ENCODE assay signal across 15 cellular contexts in genomic region chr10:71634531-71635164, GRCh38.
A peak's percentile ranks its signal among the peaks of the same experiment; 100 is the strongest.
DNase-seq lines count a peak whose midpoint lies in the region; ATAC-seq and TF ChIP-seq lines count a peak whose summit lies in the region.
"Had no signal": no experiment of that assay in that cellular context is flagged by ENCODE, and none has a peak within 500 bp of the region (broad histone marks: within the 10 kb centered on the region; RNA-seq: fewer than 3 reads in every experiment).

No MANE protein-coding gene starts in this region.

- TF ChIP-seq CTCF in endothelial cell (IDR thresholded peaks at IDR 0.05; ENCODE audit: unreplicated experiment): no peak
- no peak for TF ChIP-seq CTCF in neural progenitor cell (IDR thresholded peaks at IDR 0.05)

- peaks cover 82% of the 10 kb centered on the region for H3F3A ChIP-seq in neural progenitor cell (ENCODE audit: low read depth)

- no peaks in the 10 kb centered on the region for H3K9me3 ChIP-seq in BLaER1 treated with 17β-estradiol and CSF1 and Interleukin-3, amounts not matched to agents 10 nM and 100 nM (replicated peaks in 1 of 11)
- no peaks in the 10 kb centered on the region for H3K9me3 ChIP-seq in neural progenitor cell (ENCODE audit: low read depth)
- H3K9me3 ChIP-seq: MG63, suprapubic skin had no signal

- H3K79me2 ChIP-seq in neural progenitor cell (ENCODE audit: low read depth): no peaks in the 10 kb centered on the region

- H3K4me3 ChIP-seq in BLaER1 treated with 17β-estradiol and CSF1 and Interleukin-3, amounts not matched to agents 10 nM and 100 nM: no peak overlapping the region
- no peak overlapping the region for H3K4me3 ChIP-seq in neural progenitor cell
- H3K4me3 ChIP-seq: GM12878, lung, MG63, suprapubic skin had no signal

- H3K9ac ChIP-seq in BLaER1 treated with 17β-estradiol and CSF1 and Interleukin-3, amounts not matched to agents 10 nM and 100 nM: no peak overlapping the region
- H3K9ac ChIP-seq in neural progenitor cell: no peak overlapping the region

- ATAC-seq in activated CD4-positive, alpha-beta T cell treated with anti-CD3 and anti-CD28 coated beads for 36 hours: no peak
- ATAC-seq: GM12878 had no signal

- H3K9me3 Mint-ChIP-seq in endothelial cell (ENCODE audit: unreplicated experiment) (no peaks in the 10 kb centered on the region), neural progenitor cell (no peaks in the 10 kb centered on the region)
- no peaks in the 10 kb centered on the region for H3K9me3 Mint-ChIP-seq in activated CD4-positive, alpha-beta T cell treated with anti-CD3 and anti-CD28 coated beads for 36 hours (ENCODE audit: low read depth)

- CTCF ChIA-PET in activated CD4-positive, alpha-beta T cell treated with anti-CD3 and anti-CD28 coated beads for 36 hours (lab: Charles Lee): interaction anchor here (0.8 kb wide), 1 partner anchor 12 kb away, joined by 3 read pairs; no protein-coding TSS in a partner anchor

- H3K27ac Mint-ChIP-seq in endothelial cell (ENCODE audit: unreplicated experiment): peak overlapping the region; percentile 48
- H3K27ac Mint-ChIP-seq in neural progenitor cell: no peak overlapping the region
- no peak overlapping the region for H3K27ac Mint-ChIP-seq in activated CD4-positive, alpha-beta T cell treated with anti-CD3 and anti-CD28 coated beads for 36 hours
- H3K27ac Mint-ChIP-seq: B cell had no signal

- H3K4me3 Mint-ChIP-seq in endothelial cell (ENCODE audit: unreplicated experiment) (no peak overlapping the region), neural progenitor cell (no peak overlapping the region)
- H3K4me3 Mint-ChIP-seq in activated CD4-positive, alpha-beta T cell treated with anti-CD3 and anti-CD28 coated beads for 36 hours: no peak overlapping the region
- H3K4me3 Mint-ChIP-seq: B cell had no signal

- peaks cover 50 to 58% (median 54%) of the 10 kb centered on the region in 10 experiments for H3K4me1 ChIP-seq in BLaER1 treated with 17β-estradiol and CSF1 and Interleukin-3, amounts not matched to agents 10 nM and 100 nM
- H3K4me1 ChIP-seq in neural progenitor cell: peaks cover 87% of the 10 kb centered on the region
- H3K4me1 ChIP-seq: suprapubic skin had no signal

- no peak overlapping the region for H3K27ac ChIP-seq in BLaER1 treated with 17β-estradiol and CSF1 and Interleukin-3, amounts not matched to agents 10 nM and 100 nM
- H3K27ac ChIP-seq in neural progenitor cell: no peak overlapping the region
- H3K27ac ChIP-seq: suprapubic skin had no signal

- H3K27me3 Mint-ChIP-seq in endothelial cell (ENCODE audit: unreplicated experiment) (peaks cover 13% of the 10 kb centered on the region), neural progenitor cell (ENCODE audit: insufficient read depth, low read depth) (peaks cover 21% of the 10 kb centered on the region)
- no peaks in the 10 kb centered on the region for H3K27me3 Mint-ChIP-seq in activated CD4-positive, alpha-beta T cell treated with anti-CD3 and anti-CD28 coated beads for 36 hours

- no peak overlapping the region for H2AFZ ChIP-seq in neural progenitor cell (replicated peaks)

- peaks cover 0 to 9% (median 0%) of the 10 kb centered on the region in 11 experiments; a peak in 2 of 22 replicates for H3K27me3 ChIP-seq in BLaER1 treated with 17β-estradiol and CSF1 and Interleukin-3, amounts not matched to agents 10 nM and 100 nM
- H3K27me3 ChIP-seq in neural progenitor cell: no peaks in the 10 kb centered on the region
- H3K27me3 ChIP-seq: MG63, suprapubic skin had no signal

- H3K4me1 Mint-ChIP-seq in endothelial cell (ENCODE audit: unreplicated experiment) (peaks cover 3% of the 10 kb centered on the region), neural progenitor cell (peaks cover 81% of the 10 kb centered on the region)
- peaks cover 4% of the 10 kb centered on the region for H3K4me1 Mint-ChIP-seq in activated CD4-positive, alpha-beta T cell treated with anti-CD3 and anti-CD28 coated beads for 36 hours

- intact Hi-C loops in activated CD4-positive, alpha-beta T cell treated with anti-CD3 and anti-CD28 coated beads for 36 hours (cut with DNase I, micrococcal nuclease): no loop called here

- no peaks in the 10 kb centered on the region for H3K36me3 Mint-ChIP-seq in endothelial cell (ENCODE audit: low read depth, unreplicated experiment)
- no peaks in the 10 kb centered on the region for H3K36me3 Mint-ChIP-seq in neural progenitor cell
- no peaks in the 10 kb centered on the region for H3K36me3 Mint-ChIP-seq in activated CD4-positive, alpha-beta T cell treated with anti-CD3 and anti-CD28 coated beads for 36 hours (ENCODE audit: low read depth)

- peak; percentile 68 for DNase-seq in NCI-H69 (lab: John Stamatoyannopoulos, UW)
- DNase-seq in endothelial cell (ENCODE audit: low spot score): no peak
- DNase-seq in neural progenitor cell (ENCODE audit: low spot score): no peak
- no peak for DNase-seq in germinal center (ENCODE audit: low spot score)
- DNase-seq in SKM-1 (lab: John Stamatoyannopoulos, UW; ENCODE audit: unreplicated experiment): no peak
- DNase-seq in activated CD4-positive, alpha-beta T cell treated with anti-CD3 and anti-CD28 coated beads for 36 hours: no peak
- DNase-seq in kidney tubule cell (ENCODE audit: low spot score): no peak
- DNase-seq: EL; MG63; stimulated activated CD4-positive, alpha-beta T cell treated with anti-CD3 and anti-CD28 coated beads, Interleukin-12 subunit alpha, Interleukin-12 subunit beta, amount 100 ng/mL, for 4 hours had no signal

- peak overlapping the region; percentile 30 to 88 (median 57); a peak in 21 of 22 replicates for H3K4me2 ChIP-seq in BLaER1 treated with 17β-estradiol and CSF1 and Interleukin-3, amounts not matched to agents 10 nM and 100 nM
- peak overlapping the region; percentile 48 for H3K4me2 ChIP-seq in neural progenitor cell

- no peaks in the 10 kb centered on the region for H3K36me3 ChIP-seq in BLaER1 treated with 17β-estradiol and CSF1 and Interleukin-3, amounts not matched to agents 10 nM and 100 nM
- H3K36me3 ChIP-seq in neural progenitor cell: no peaks in the 10 kb centered on the region
- H3K36me3 ChIP-seq: MG63, suprapubic skin had no signal

- POLR2A ChIA-PET in activated CD4-positive, alpha-beta T cell treated with anti-CD3 and anti-CD28 coated beads for 36 hours (lab: Charles Lee): no interaction called here

- H4K20me1 ChIP-seq in BLaER1 treated with 17β-estradiol and CSF1 and Interleukin-3, amounts not matched to agents 10 nM and 100 nM: no peaks in the 10 kb centered on the region
- H4K20me1 ChIP-seq in neural progenitor cell (ENCODE audit: low read depth): no peaks in the 10 kb centered on the region
